Comparison of ENCODE assay signal across 13 cellular contexts in the genomic region with DNA sequence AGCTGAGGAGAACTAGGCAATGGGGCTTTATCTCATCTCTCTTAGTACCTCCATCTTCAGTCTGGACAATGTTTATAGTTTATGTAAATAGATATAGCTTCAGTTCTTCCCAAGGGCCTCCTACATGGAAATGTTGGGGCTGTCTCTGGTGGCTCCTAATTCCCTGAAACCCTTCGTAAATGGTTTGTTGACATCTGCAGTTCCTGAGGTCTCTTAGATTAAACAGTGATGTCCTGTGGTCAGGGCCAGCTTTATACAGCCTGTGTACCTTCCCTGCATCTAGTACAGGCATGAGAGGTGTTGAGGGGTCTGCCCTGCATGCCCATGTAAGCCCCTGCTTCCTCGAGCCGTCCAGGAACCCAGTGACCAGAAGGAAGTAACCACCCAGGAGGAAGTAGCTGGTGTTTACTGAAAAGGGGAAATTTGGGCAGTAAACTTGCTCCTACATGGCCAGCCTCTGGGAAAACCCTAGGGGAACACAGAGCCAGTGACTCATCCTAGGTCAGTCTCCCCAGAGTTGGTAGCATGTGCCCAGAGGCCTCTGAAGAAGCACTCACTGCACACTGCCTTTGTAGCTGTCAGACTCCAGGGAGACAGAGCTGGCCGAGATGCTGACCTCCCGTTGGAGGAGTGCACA. TPM values are rescaled to one million over a fixed set of nuclear protein-coding genes. Genes with fewer than 3 reads are reported as not detected.
DNase-seq lines count a peak whose midpoint lies in the region; ATAC-seq and TF ChIP-seq lines count a peak whose summit lies in the region.
"Had no signal": no experiment of that assay in that cellular context is flagged by ENCODE, and none has a peak within 500 bp of the region (broad histone marks: within the 10 kb centered on the region; RNA-seq: fewer than 3 reads in every experiment).

No MANE protein-coding gene starts in this region.

- no peaks in the 10 kb centered on the region for H3K4me1 ChIP-seq in RWPE2 (ENCODE audit: insufficient read depth, poor library complexity, severe bottlenecking)
- H3K4me1 ChIP-seq in sigmoid colon, result peaks cover 0 to 10% (median 5%) of the 10 kb centered on the region in 4 donors
- H3K4me1 ChIP-seq in testis, result peaks cover 7% of the 10 kb centered on the region

- H3K4me3 ChIP-seq in RWPE2 (ENCODE audit: severe bottlenecking), result no peak overlapping the region
- no peak overlapping the region for H3K4me3 ChIP-seq in sigmoid colon
- no peak overlapping the region for H3K4me3 ChIP-seq in testis
- H3K4me3 ChIP-seq: adrenal gland, thyroid gland had no signal

- ATAC-seq in RWPE2 (ENCODE audit: low read depth) (peak; percentile 24), left ventricle myocardium superior (peak; percentile 51)

- TF ChIP-seq POLR2A in sigmoid colon (IDR thresholded peaks at IDR 0.05) (no peak), testis (IDR thresholded peaks at IDR 0.05) (no peak)

- H3K4me3 Mint-ChIP-seq in T-helper 1 cell treated with Interleukin-12 subunit alpha and Interleukin-12 subunit beta and Interleukin-4 antibody, amounts not matched to agents 30 μg/mL and 1 μg/mL, for 36 hours, result peak overlapping the region; percentile 4

- DNase-seq in T-helper 1 cell, result no peak
- no peak for DNase-seq in RWPE2 (ENCODE audit: low spot score)
- DNase-seq in left ventricle myocardium superior, result no peak
- peak; percentile 67 for DNase-seq in sigmoid colon
- no peak for DNase-seq in testis
- no peak for DNase-seq in iPS-NIHi11 (ENCODE audit: low spot score)
- no peak for DNase-seq in NOMO-1 treated with DMSO at 0.1 percent for 48 hours (lab: John Stamatoyannopoulos, UW; ENCODE audit: unreplicated experiment)
- DNase-seq: NCI-H748 treated with DMSO at 0.1 percent for 48 hours, SK-N-SH, thyroid gland had no signal

- no peaks in the 10 kb centered on the region for H3K27me3 ChIP-seq in RWPE2 (ENCODE audit: insufficient read depth, poor library complexity, severe bottlenecking)
- H3K27me3 ChIP-seq in sigmoid colon, result no peaks in the 10 kb centered on the region
- H3K27me3 ChIP-seq in testis, result no peaks in the 10 kb centered on the region
- H3K27me3 ChIP-seq: adrenal gland, thyroid gland had no signal

- no peaks in the 10 kb centered on the region for H3K36me3 ChIP-seq in RWPE2 (ENCODE audit: low read depth)
- no peaks in the 10 kb centered on the region for H3K36me3 ChIP-seq in sigmoid colon
- no peaks in the 10 kb centered on the region for H3K36me3 ChIP-seq in testis (ENCODE audit: low read depth, missing control alignments)
- H3K36me3 ChIP-seq: adrenal gland, thyroid gland had no signal

- no peak for TF ChIP-seq EP300 in sigmoid colon (IDR thresholded peaks at IDR 0.05)

- peaks cover 28% of the 10 kb centered on the region for H3K4me1 Mint-ChIP-seq in T-helper 1 cell treated with Interleukin-12 subunit alpha and Interleukin-12 subunit beta and Interleukin-4 antibody, amounts not matched to agents 30 μg/mL and 1 μg/mL, for 36 hours (ENCODE audit: low read depth)

- intact Hi-C loops in left ventricle myocardium superior (cut with micrococcal nuclease), result no loop called here
- intact Hi-C loops in sigmoid colon (cut with DNase I), result no loop called here
- intact Hi-C loops in testis (cut with DNase I; ENCODE audit: low total_unique reads), result no loop called here

- H3K36me3 Mint-ChIP-seq in T-helper 1 cell treated with Interleukin-12 subunit alpha and Interleukin-12 subunit beta and Interleukin-4 antibody, amounts not matched to agents 30 μg/mL and 1 μg/mL, for 36 hours (ENCODE audit: low read depth), result no peaks in the 10 kb centered on the region

- no peaks in the 10 kb centered on the region for H3K27me3 Mint-ChIP-seq in T-helper 1 cell treated with Interleukin-12 subunit alpha and Interleukin-12 subunit beta and Interleukin-4 antibody, amounts not matched to agents 30 μg/mL and 1 μg/mL, for 36 hours (ENCODE audit: low read depth)

- 38 to 55% methylated on average over 5 of the region's 5 CpGs for WGBS in sigmoid colon, 2 donors
- 64 to 93% methylated on average over 4 to 5 of the region's 5 CpGs for WGBS in testis, 2 donors

- no peaks in the 10 kb centered on the region for H3K9me3 Mint-ChIP-seq in T-helper 1 cell treated with Interleukin-12 subunit alpha and Interleukin-12 subunit beta and Interleukin-4 antibody, amounts not matched to agents 30 μg/mL and 1 μg/mL, for 36 hours

- H3K27ac ChIP-seq in RWPE2 (ENCODE audit: poor library complexity, severe bottlenecking) (no peak overlapping the region), sigmoid colon (no peak overlapping the region), testis (no peak overlapping the region)
- H3K27ac ChIP-seq: thyroid gland had no signal

- H3K9me3 ChIP-seq in RWPE2 (ENCODE audit: severe bottlenecking), result no peaks in the 10 kb centered on the region
- no peaks in the 10 kb centered on the region for H3K9me3 ChIP-seq in sigmoid colon
- H3K9me3 ChIP-seq in testis, result no peaks in the 10 kb centered on the region
- H3K9me3 ChIP-seq: adrenal gland, SK-N-SH, thyroid gland had no signal

- TF ChIP-seq CTCF in RWPE2 (IDR thresholded peaks at IDR 0.05; ENCODE audit: poor library complexity, severe bottlenecking) (no peak), sigmoid colon (IDR thresholded peaks at IDR 0.05) (no peak), testis (IDR thresholded peaks at IDR 0.05) (no peak)

- peak overlapping the region; percentile 52 for H3K27ac Mint-ChIP-seq in T-helper 1 cell treated with Interleukin-12 subunit alpha and Interleukin-12 subunit beta and Interleukin-4 antibody, amounts not matched to agents 30 μg/mL and 1 μg/mL, for 36 hours

RNA-seq across cellular contexts. Expression of a gene that starts 4.7 kb away (rescaled TPM):
- total RNA-seq in left ventricle myocardium superior, result 11.9 TPM
- total RNA-seq in sigmoid colon, result 10 to 100 TPM; 25.3 to 47.1 (median 37.6) TPM
- 10 to 100 TPM in 2 of 3 donors, 1 to 10 TPM in 1; 7.6 to 30.3 (median 13.2) TPM for polyA plus RNA-seq in sigmoid colon
- 10 to 100 TPM; 40.6 to 41.5 TPM for total RNA-seq in testis
- 28.9 TPM for polyA plus RNA-seq in testis (ENCODE audit: insufficient read depth, low read depth, low replicate concordance)

RNA-seq across cellular contexts. Expression of a gene that starts 10.1 kb away (rescaled TPM):
- not detected for total RNA-seq in left ventricle myocardium superior
- not detected for total RNA-seq in sigmoid colon
- polyA plus RNA-seq in sigmoid colon, result 1 to 10 TPM in 2 of 3 donors, under 1 TPM in 1; 0.69 to 3.0 (median 2.5) TPM
- 1 to 10 TPM; 1.5 to 2.2 TPM for total RNA-seq in testis
- polyA plus RNA-seq in testis (ENCODE audit: insufficient read depth, low read depth, low replicate concordance), result 5.0 TPM
- total RNA-seq: adrenal gland, lung microvascular endothelial cell, thyroid gland had no signal
- polyA plus RNA-seq: adrenal gland, SK-N-SH had no signal

RNA-seq across cellular contexts. Expression of a gene that starts 49.0 kb away (rescaled TPM):
- 16.4 TPM for total RNA-seq in left ventricle myocardium superior
- 10 to 100 TPM in 3 of 4 donors, 1 to 10 TPM in 1; 3.5 to 11.7 (median 10.4) TPM for total RNA-seq in sigmoid colon
- polyA plus RNA-seq in sigmoid colon, result 10 to 100 TPM in 2 of 3 donors, 1 to 10 TPM in 1; 7.1 to 41.4 (median 16.9) TPM
- 10 to 100 TPM; 24.9 to 34.3 TPM for total RNA-seq in testis
- polyA plus RNA-seq in testis (ENCODE audit: insufficient read depth, low read depth, low replicate concordance), result 43.6 TPM
